ENCODE assay signal across 12 cellular contexts in genomic region chr2:200786826-200787225, GRCh38. TPM values are rescaled to one million over a fixed set of nuclear protein-coding genes. Genes with fewer than 3 reads are reported as not detected.
DNase-seq lines count a peak whose midpoint lies in the region; ATAC-seq and TF ChIP-seq lines count a peak whose summit lies in the region.
"Had no signal": no experiment of that assay in that cellular context is flagged by ENCODE, and none has a peak within 500 bp of the region (broad histone marks: within the 10 kb centered on the region; RNA-seq: fewer than 3 reads in every experiment).

No MANE protein-coding gene starts in this region.

- no peaks in the 10 kb centered on the region for H3K36me3 ChIP-seq in HCT116 (ENCODE audit: control insufficient read depth in 1 of 2, insufficient read depth in 2 of 2, low read length in 2 of 2)
- no peaks in the 10 kb centered on the region for H3K36me3 ChIP-seq in SJSA1
- no peaks in the 10 kb centered on the region for H3K36me3 ChIP-seq in smooth muscle cell (ENCODE audit: low read depth)
- H3K36me3 ChIP-seq: heart right ventricle, neutrophil had no signal

- peaks cover 17 to 38% of the 10 kb centered on the region in 2 experiments for H3K4me1 ChIP-seq in HCT116 (ENCODE audit: control insufficient read depth in 1 of 2, insufficient read depth in 2 of 2, low read length in 2 of 2)
- H3K4me1 ChIP-seq in SJSA1 (replicated peaks), result peaks cover 42% of the 10 kb centered on the region
- peaks cover 12% of the 10 kb centered on the region for H3K4me1 ChIP-seq in smooth muscle cell (ENCODE audit: low read depth)

- H3K27ac Mint-ChIP-seq in stimulated activated naive B cell treated with anti-CD40 and anti-IgM and Interleukin-4, amounts not matched to agents 10 μg/mL and 1 μg/mL and 100 μg/mL, for 72 hours, result no peak overlapping the region
- H3K27ac Mint-ChIP-seq: activated CD4-positive, alpha-beta T cell treated with anti-CD3 and anti-CD28 coated beads for 36 hours; activated naive CD8-positive, alpha-beta T cell treated with anti-CD3 and anti-CD28 coated beads, Interleukin-2, amount 50 U/mL, for 24 hours had no signal

- TF ChIP-seq RAD21 in HCT116 (IDR thresholded peaks at IDR 0.05; ENCODE audit: low read depth), result no peak

- peak; percentile 66 for ATAC-seq in HCT116
- no peak for ATAC-seq in stimulated activated naive B cell treated with anti-CD40 and anti-IgM and Interleukin-4, amounts not matched to agents 10 μg/mL and 1 μg/mL and 100 μg/mL, for 72 hours (replicated peaks)

- TF ChIP-seq POLR2A in HCT116 (IDR thresholded peaks at IDR 0.05; ENCODE audit: borderline replicate concordance, extremely low read depth, insufficient read depth, insufficient read length), result no peak

- H3K4me2 ChIP-seq in HCT116 (ENCODE audit: low read length) (peak overlapping the region; percentile 75), smooth muscle cell (peak overlapping the region; percentile 51)

- DNase-seq in HCT116 (ENCODE audit: low read depth, low spot score), result peak; percentile 39
- no peak for DNase-seq in SJSA1 (ENCODE audit: low read depth in 1 of 2, low spot score in 2 of 2)
- DNase-seq in fibroblast of gingiva (ENCODE audit: low read depth), result peak; percentile 64
- DNase-seq in smooth muscle cell (lab: John Stamatoyannopoulos, UW; ENCODE audit: unreplicated experiment), result no peak
- no peak for DNase-seq in NCI-H2107 treated with DMSO at 0.1 percent for 48 hours (lab: John Stamatoyannopoulos, UW; ENCODE audit: unreplicated experiment)
- no peak for DNase-seq in stimulated activated naive B cell treated with anti-CD40 and anti-IgM and Interleukin-4, amounts not matched to agents 10 μg/mL and 1 μg/mL and 100 μg/mL, for 72 hours
- DNase-seq in NCI-H1694 (lab: John Stamatoyannopoulos, UW), result no peak
- DNase-seq: activated naive CD8-positive, alpha-beta T cell treated with anti-CD3 and anti-CD28 coated beads, Interleukin-2, amount 50 U/mL, for 24 hours; heart right ventricle; KBM-7 had no signal

- no peaks in the 10 kb centered on the region for H4K20me1 ChIP-seq in HCT116 (ENCODE audit: insufficient read depth)
- no peaks in the 10 kb centered on the region for H4K20me1 ChIP-seq in smooth muscle cell (ENCODE audit: low read depth)

- H3K4me3 Mint-ChIP-seq in stimulated activated naive B cell treated with anti-CD40 and anti-IgM and Interleukin-4, amounts not matched to agents 10 μg/mL and 1 μg/mL and 100 μg/mL, for 72 hours, result no peak overlapping the region
- H3K4me3 Mint-ChIP-seq: activated CD4-positive, alpha-beta T cell treated with anti-CD3 and anti-CD28 coated beads for 36 hours; activated naive CD8-positive, alpha-beta T cell treated with anti-CD3 and anti-CD28 coated beads, Interleukin-2, amount 50 U/mL, for 24 hours had no signal

- H3K79me2 ChIP-seq in HCT116 (ENCODE audit: insufficient read depth, low read length) (no peaks in the 10 kb centered on the region), smooth muscle cell (ENCODE audit: low read depth) (no peaks in the 10 kb centered on the region)

- POLR2A ChIA-PET in HCT116 (lab: Charles Lee), result interaction anchor here (1.7 kb wide), 1 partner anchor 22 kb away, joined by 10 read pairs; no protein-coding TSS in a partner anchor

- CTCF ChIA-PET in HCT116 (lab: Charles Lee), result no interaction called here

- RAD21 ChIA-PET in HCT116 (lab: Charles Lee; ENCODE audit: low non-redundant PET in 1 of 2, low total read pairs in 2 of 2, uncharacterized antibody in 2 of 2, unreplicated experiment in 2 of 2), result no interaction called here

- no peaks in the 10 kb centered on the region for H3K9me3 Mint-ChIP-seq in stimulated activated naive B cell treated with anti-CD40 and anti-IgM and Interleukin-4, amounts not matched to agents 10 μg/mL and 1 μg/mL and 100 μg/mL, for 72 hours
- H3K9me3 Mint-ChIP-seq: activated naive CD8-positive, alpha-beta T cell treated with anti-CD3 and anti-CD28 coated beads, Interleukin-2, amount 50 U/mL, for 24 hours had no signal

- peaks cover 4% of the 10 kb centered on the region for H3F3A ChIP-seq in smooth muscle cell (ENCODE audit: low read depth)

- H2AFZ ChIP-seq in HCT116 (ENCODE audit: low read depth, low read length, poor library complexity, severe bottlenecking), result peak overlapping the region; percentile 95
- H2AFZ ChIP-seq in smooth muscle cell (ENCODE audit: low read depth), result no peak overlapping the region

- BruUV-seq in HCT116 (replicated peaks; lab: Mats Ljungman, UMichigan), result no TSS peak

- no peaks in the 10 kb centered on the region for H3K36me3 Mint-ChIP-seq in stimulated activated naive B cell treated with anti-CD40 and anti-IgM and Interleukin-4, amounts not matched to agents 10 μg/mL and 1 μg/mL and 100 μg/mL, for 72 hours

- H3K9me3 ChIP-seq in HCT116 (ENCODE audit: control insufficient read depth in 1 of 2, insufficient read depth in 1 of 2, low read depth in 1 of 2, low read length in 2 of 2), result no peaks in the 10 kb centered on the region
- no peaks in the 10 kb centered on the region for H3K9me3 ChIP-seq in SJSA1 (replicated peaks)
- H3K9me3 ChIP-seq in smooth muscle cell (replicated peaks; ENCODE audit: low read depth), result no peaks in the 10 kb centered on the region
- H3K9me3 ChIP-seq: heart right ventricle, neutrophil had no signal

- no peaks in the 10 kb centered on the region for H3K27me3 ChIP-seq in HCT116 (ENCODE audit: insufficient read depth, low read length)
- no peaks in the 10 kb centered on the region for H3K27me3 ChIP-seq in SJSA1 (replicated peaks)
- no peaks in the 10 kb centered on the region for H3K27me3 ChIP-seq in smooth muscle cell (ENCODE audit: low read depth)
- H3K27me3 ChIP-seq: heart right ventricle, neutrophil had no signal

- H3K9me2 ChIP-seq in HCT116 (ENCODE audit: insufficient read depth), result no peaks in the 10 kb centered on the region

- no peaks in the 10 kb centered on the region for H3K27me3 Mint-ChIP-seq in stimulated activated naive B cell treated with anti-CD40 and anti-IgM and Interleukin-4, amounts not matched to agents 10 μg/mL and 1 μg/mL and 100 μg/mL, for 72 hours

- 52% methylated on average over 3 of the region's 3 CpGs for WGBS in smooth muscle cell (ENCODE audit: low lambda C conversion rate)

- intact Hi-C loops in HCT116 (cut with micrococcal nuclease), result no loop called here

- H3K9ac ChIP-seq in HCT116 (ENCODE audit: low read length), result peak overlapping the region; percentile 28
- peak overlapping the region; percentile 59 for H3K9ac ChIP-seq in smooth muscle cell (ENCODE audit: low read depth)

- H3K4me3 ChIP-seq in HCT116 (replicated peaks in 1 of 2; ENCODE audit: low read depth in 1 of 2, low read length in 2 of 2) (peak overlapping the region in 1 of 2 experiments; percentile 35; a peak in 1 of 4 replicates), SJSA1 (no peak overlapping the region), smooth muscle cell (no peak overlapping the region)
- H3K4me3 ChIP-seq: heart right ventricle had no signal

- H3K27ac ChIP-seq in HCT116 (ENCODE audit: low read depth, low read length) (peak overlapping the region; percentile 21; the same call in 1 of the 2 replicates), SJSA1 (peak overlapping the region; percentile 71), smooth muscle cell (ENCODE audit: low read depth) (peak overlapping the region; percentile 89)
- H3K27ac ChIP-seq: neutrophil had no signal

- no peaks in the 10 kb centered on the region for H3K4me1 Mint-ChIP-seq in stimulated activated naive B cell treated with anti-CD40 and anti-IgM and Interleukin-4, amounts not matched to agents 10 μg/mL and 1 μg/mL and 100 μg/mL, for 72 hours

- no peak for TF ChIP-seq CTCF in HCT116 (IDR thresholded peaks at IDR 0.05 in 2 of 3, conservative IDR thresholded peaks at IDR 0.05 in 1 of 3; ENCODE audit: borderline replicate concordance in 1 of 3, insufficient read depth in 1 of 3, low read depth in 2 of 3, low read length in 2 of 3)
- no peak for TF ChIP-seq CTCF in smooth muscle cell (IDR thresholded peaks at IDR 0.05; ENCODE audit: borderline replicate concordance, insufficient read depth, poor library complexity, severe bottlenecking)

TF ChIP-seq in HCT116, 20 proteins besides CTCF, POLR2A, EP300 and RAD21:
- TF ChIP-seq POLR2AphosphoS5 (IDR thresholded peaks at IDR 0.05; ENCODE audit: low read depth, low read length) (0 out of 2 replicates have a peak, but pooled peaks have one; percentile 42), YY1 (IDR thresholded peaks at IDR 0.05; ENCODE audit: extremely low read depth, insufficient replicate concordance, low read depth, low read length) (no peak), FOSL1 (IDR thresholded peaks at IDR 0.05; ENCODE audit: low read depth) (peak; percentile 19), SP1 (IDR thresholded peaks at IDR 0.05; ENCODE audit: low read depth) (peak; percentile 24)
- TF ChIP-seq, protein P1, sequence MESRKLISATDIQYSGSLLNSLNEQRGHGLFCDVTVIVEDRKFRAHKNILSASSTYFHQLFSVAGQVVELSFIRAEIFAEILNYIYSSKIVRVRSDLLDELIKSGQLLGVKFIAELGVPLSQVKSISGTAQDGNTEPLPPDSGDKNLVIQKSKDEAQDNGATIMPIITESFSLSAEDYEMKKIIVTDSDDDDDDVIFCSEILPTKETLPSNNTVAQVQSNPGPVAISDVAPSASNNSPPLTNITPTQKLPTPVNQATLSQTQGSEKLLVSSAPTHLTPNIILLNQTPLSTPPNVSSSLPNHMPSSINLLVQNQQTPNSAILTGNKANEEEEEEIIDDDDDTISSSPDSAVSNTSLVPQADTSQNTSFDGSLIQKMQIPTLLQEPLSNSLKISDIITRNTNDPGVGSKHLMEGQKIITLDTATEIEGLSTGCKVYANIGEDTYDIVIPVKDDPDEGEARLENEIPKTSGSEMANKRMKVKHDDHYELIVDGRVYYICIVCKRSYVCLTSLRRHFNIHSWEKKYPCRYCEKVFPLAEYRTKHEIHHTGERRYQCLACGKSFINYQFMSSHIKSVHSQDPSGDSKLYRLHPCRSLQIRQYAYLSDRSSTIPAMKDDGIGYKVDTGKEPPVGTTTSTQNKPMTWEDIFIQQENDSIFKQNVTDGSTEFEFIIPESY (IDR thresholded peaks at IDR 0.05; ENCODE audit: extremely low read depth, insufficient replicate concordance, low read length), result no peak

RNA-seq across cellular contexts. Expression of gene BZW1, which starts 24.9 kb away (rescaled TPM):
- 454 TPM for total RNA-seq in HCT116 (2021; ENCODE audit: unreplicated experiment)
- polyA plus RNA-seq in HCT116 (2012), result 274 and 315 TPM in 2 replicates
- total RNA-seq in SJSA1 (2014; rRNA removed; shearing (Covaris generic)), result 308 and 508 TPM in 2 replicates
- 364 and 398 TPM in 2 replicates for total RNA-seq in smooth muscle cell
- 203 and 212 TPM in 2 replicates for polyA plus RNA-seq in smooth muscle cell

Comparison
In these comparisons a context has a peak if more than half of its experiments do, and no peak if none do; other contexts are left out.
1. DNase-seq: peak in HCT116 (single experiment) and fibroblast of gingiva (single experiment); none in SJSA1 (0 of 2), smooth muscle cell (single experiment), NCI-H2107 treated with DMSO at 0.1 percent for 48 hours (single experiment), stimulated activated naive B cell treated with anti-CD40 and anti-IgM and Interleukin-4, amounts not matched to agents 10 μg/mL and 1 μg/mL and 100 μg/mL, for 72 hours (single experiment) and NCI-H1694 (single experiment).
2. H3K27ac ChIP-seq: peak in every context shown above with its lines; median percentile 89 in smooth muscle cell; 71 in SJSA1; 21 in HCT116.